ENCODE assay signal across 8 cellular contexts in genomic region chr9:91164724-91165520, GRCh38.
DNase-seq lines count a peak whose midpoint lies in the region; FAIRE-seq and TF ChIP-seq lines count a peak whose summit lies in the region.

No MANE protein-coding gene starts in this region.

- CTCF ChIA-PET in A673 (lab: Charles Lee), result no interaction called here

- H3K4me1 ChIP-seq in small intestine (ENCODE audit: control insufficient read depth in 2 of 2, insufficient read depth in 1 of 2, low read depth in 1 of 2, low read length in 1 of 2) (peaks cover 2 to 8% of the 10 kb centered on the region in 2 donors), A673 (ENCODE audit: insufficient read depth, low read length, poor library complexity, severe bottlenecking) (no peaks in the 10 kb centered on the region)

- BruUV-seq in A673 (replicated peaks; lab: Mats Ljungman, UMichigan), result no TSS peak

- TF ChIP-seq CTCF in GM20000 (IDR thresholded peaks at IDR 0.05; ENCODE audit: extremely low read depth, missing control alignments) (no peak), A673 (conservative IDR thresholded peaks at IDR 0.05; ENCODE audit: low read depth, low read length) (no peak)

- no peak overlapping the region for H3K4me3 ChIP-seq in small intestine (ENCODE audit: low read depth in 1 of 2, low read length in 2 of 2)
- no peak overlapping the region for H3K4me3 ChIP-seq in A673 (ENCODE audit: low read depth, low read length, poor library complexity, severe bottlenecking)

- intact Hi-C loops in A673 (cut with micrococcal nuclease; ENCODE audit: unreplicated experiment), result no loop called here

- H3K9me3 ChIP-seq in small intestine (ENCODE audit: control insufficient read depth, low read depth) (no peaks in the 10 kb centered on the region), A673 (ENCODE audit: low read depth, low read length, poor library complexity, severe bottlenecking) (no peaks in the 10 kb centered on the region)

- DNase-seq in GM20000 (ENCODE audit: low spot score) (peak; percentile 55), RCC 7860 (ENCODE audit: low spot score) (peak; percentile 96), glomerular visceral epithelial cell (ENCODE audit: extremely low spot score) (peak; percentile 95), small intestine (peak; percentile 95), NCI-H345 (lab: John Stamatoyannopoulos, UW) (no peak), A673 (ENCODE audit: low spot score) (no peak), NCI-H128 (lab: John Stamatoyannopoulos, UW; ENCODE audit: unreplicated experiment) (no peak)
- DNase-seq in activated T-helper 9 cell treated with anti-CD3 and anti-CD28 coated beads, Interleukin-2, amount 50 U/mL, for 16 hours (ENCODE audit: low read depth), result peak; percentile 43

- H3K27ac ChIP-seq in small intestine (ENCODE audit: low read depth in 1 of 2, low read length in 1 of 2), result peak overlapping the region; percentile 46 to 96
- H3K27ac ChIP-seq in A673 (ENCODE audit: low read depth, low read length, poor library complexity, severe bottlenecking), result no peak overlapping the region

- WGBS in small intestine, 3 donors, result 33 to 53% (median 35%) methylated on average over 21 of the region's 21 CpGs

- peak; percentile 97 for FAIRE-seq in RCC 7860 (lab: Jason Lieb, UNC)
- no peak for FAIRE-seq in small intestine (lab: Jason Lieb, UNC)

- no peaks in the 10 kb centered on the region for H3K27me3 ChIP-seq in small intestine (ENCODE audit: control insufficient read depth in 2 of 2, insufficient read depth in 2 of 2, low read length in 2 of 2)
- no peaks in the 10 kb centered on the region for H3K27me3 ChIP-seq in A673 (replicated peaks; ENCODE audit: insufficient read depth, low read depth, low read length, poor library complexity)

- H3K36me3 ChIP-seq in small intestine (ENCODE audit: control insufficient read depth in 2 of 2, insufficient read depth in 2 of 2, low read length in 2 of 2) (no peaks in the 10 kb centered on the region), A673 (ENCODE audit: insufficient read depth, low read length, poor library complexity, severe bottlenecking) (no peaks in the 10 kb centered on the region)

- POLR2A ChIA-PET in A673 (lab: Charles Lee; ENCODE audit: low non-redundant PET), result no interaction called here

Comparison
In these comparisons a context has a peak if more than half of its experiments do, and no peak if none do; other contexts are left out.
1. DNase-seq: peak in GM20000 (single experiment), RCC 7860 (single experiment), activated T-helper 9 cell treated with anti-CD3 and anti-CD28 coated beads, Interleukin-2, amount 50 U/mL, for 16 hours (single experiment), glomerular visceral epithelial cell (single experiment) and small intestine (single experiment); none in NCI-H345 (single experiment), A673 (single experiment) and NCI-H128 (single experiment).